In the genomic region with DNA sequence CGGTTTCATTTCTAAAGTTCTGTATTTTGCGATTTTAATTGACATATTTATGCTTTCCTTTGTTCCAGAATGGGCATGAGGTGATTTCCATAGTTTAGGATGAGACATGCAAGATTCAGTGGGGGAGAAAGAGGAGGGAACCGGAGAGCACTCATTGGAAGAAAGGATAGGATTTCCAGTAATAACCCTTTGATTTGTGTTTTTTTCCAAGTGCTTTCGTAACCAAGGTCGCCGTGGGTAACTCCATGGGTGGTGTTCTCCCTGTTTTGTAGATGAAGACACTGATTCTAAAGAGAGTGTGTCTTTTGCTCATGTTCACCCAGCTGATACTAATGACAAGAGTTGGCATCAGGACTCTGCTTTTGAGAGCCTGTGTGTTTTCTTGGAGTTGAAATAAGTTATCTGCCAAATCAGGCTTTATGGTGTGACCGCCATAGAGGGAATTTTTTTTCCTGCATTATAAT, we compare ENCODE assay signal across 9 cellular contexts.
A peak's percentile ranks its signal among the peaks of the same experiment; 100 is the strongest.
DNase-seq lines count a peak whose midpoint lies in the region; TF ChIP-seq lines count a peak whose summit lies in the region.
"Had no signal": no experiment of that assay in that cellular context is flagged by ENCODE, and none has a peak within 500 bp of the region (broad histone marks: within the 10 kb centered on the region; RNA-seq: fewer than 3 reads in every experiment).

No MANE protein-coding gene starts in this region.

- H3K27ac Mint-ChIP-seq in neural progenitor cell, result peak overlapping the region; percentile 50

- H3K4me3 ChIP-seq in AG10803 (ENCODE audit: low read length), result no peak overlapping the region
- H3K4me3 ChIP-seq in MG63, result no peak overlapping the region
- no peak overlapping the region for H3K4me3 ChIP-seq in coronary artery
- no peak overlapping the region for H3K4me3 ChIP-seq in neural progenitor cell

- H3K27ac ChIP-seq in coronary artery, result peak overlapping the region; percentile 62 to 94
- no peak overlapping the region for H3K27ac ChIP-seq in neural progenitor cell

- H3K4me1 Mint-ChIP-seq in neural progenitor cell, result peaks cover 24% of the 10 kb centered on the region

- H3K4me3 Mint-ChIP-seq in neural progenitor cell, result peak overlapping the region; percentile 15

- H3K36me3 ChIP-seq in MG63, result peaks cover 44% of the 10 kb centered on the region
- no peaks in the 10 kb centered on the region for H3K36me3 ChIP-seq in neural progenitor cell

- peaks cover 17% of the 10 kb centered on the region for H3K4me1 ChIP-seq in neural progenitor cell

- H3F3A ChIP-seq in neural progenitor cell (ENCODE audit: low read depth), result no peaks in the 10 kb centered on the region

- H3K27me3 ChIP-seq in MG63, result no peaks in the 10 kb centered on the region
- no peaks in the 10 kb centered on the region for H3K27me3 ChIP-seq in neural progenitor cell

- no peaks in the 10 kb centered on the region for H4K20me1 ChIP-seq in neural progenitor cell (ENCODE audit: low read depth)

- DNase-seq in AG10803 (ENCODE audit: low read depth) (peak; percentile 90), MG63 (peak; percentile 77), coronary artery (ENCODE audit: low spot score) (no peak), neural progenitor cell (ENCODE audit: low spot score) (no peak), GOT3 (lab: John Stamatoyannopoulos, UW) (no peak), retina (no peak), NCI-H2029 (lab: John Stamatoyannopoulos, UW) (no peak), DMS53 (lab: John Stamatoyannopoulos, UW) (no peak)
- DNase-seq: activated naive CD4-positive, alpha-beta T cell treated with anti-CD3 and anti-CD28 coated beads, Interleukin-2, amount 50 U/mL, for 16 hours had no signal

- H3K9me3 ChIP-seq in MG63, result peaks cover 4% of the 10 kb centered on the region; the same call in 1 of the 2 replicates
- H3K9me3 ChIP-seq in neural progenitor cell (ENCODE audit: low read depth), result no peaks in the 10 kb centered on the region

- peak overlapping the region; percentile 16 for H3K4me2 ChIP-seq in neural progenitor cell

- H3K27me3 Mint-ChIP-seq in neural progenitor cell (ENCODE audit: insufficient read depth, low read depth), result no peaks in the 10 kb centered on the region

- H2AFZ ChIP-seq in neural progenitor cell (replicated peaks), result no peak overlapping the region

- no peak overlapping the region for H3K9ac ChIP-seq in neural progenitor cell

- H3K79me2 ChIP-seq in neural progenitor cell (ENCODE audit: low read depth), result no peaks in the 10 kb centered on the region

- H3K36me3 Mint-ChIP-seq in neural progenitor cell, result peaks cover 5% of the 10 kb centered on the region

- TF ChIP-seq CTCF in AG10803 (conservative IDR thresholded peaks at IDR 0.05; ENCODE audit: low read length), result no peak
- no peak for TF ChIP-seq CTCF in coronary artery (IDR thresholded peaks at IDR 0.05)
- TF ChIP-seq CTCF in neural progenitor cell (IDR thresholded peaks at IDR 0.05), result no peak

- no peaks in the 10 kb centered on the region for H3K9me3 Mint-ChIP-seq in neural progenitor cell

Comparison
In these comparisons a context has a peak if more than half of its experiments do, and no peak if none do; other contexts are left out.
1. DNase-seq: peak in AG10803 (single experiment) and MG63 (single experiment); none in coronary artery (single experiment), neural progenitor cell (single experiment), GOT3 (single experiment), retina (single experiment), NCI-H2029 (single experiment) and DMS53 (single experiment).